In the genomic region with DNA sequence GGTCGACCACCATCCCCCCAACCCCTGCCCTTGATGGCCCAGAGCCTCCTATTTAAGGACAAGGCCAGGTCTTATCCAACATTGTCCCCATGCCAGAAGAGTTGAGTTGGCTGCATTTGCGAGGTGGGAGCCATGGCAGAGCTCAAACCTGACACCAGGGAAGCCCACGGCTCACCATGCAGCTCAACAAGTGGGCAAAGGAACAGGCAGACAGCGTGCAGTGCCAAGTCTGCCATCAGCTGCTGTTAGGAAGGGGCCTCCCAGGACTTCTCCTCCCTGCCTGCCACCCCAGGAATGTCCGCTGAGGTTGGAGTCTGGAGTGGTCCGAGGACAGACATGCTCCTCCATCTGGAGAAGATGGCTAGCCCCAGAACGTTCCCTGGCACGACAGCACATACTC, we compare ENCODE assay signal across 1 cellular context.
TF ChIP-seq lines count a peak whose summit lies in the region.

No MANE protein-coding gene starts in this region.

TF ChIP-seq in HEK293, 187 proteins besides CTCF, POLR2A, EP300 and RAD21:
- TF ChIP-seq, protein P1, sequence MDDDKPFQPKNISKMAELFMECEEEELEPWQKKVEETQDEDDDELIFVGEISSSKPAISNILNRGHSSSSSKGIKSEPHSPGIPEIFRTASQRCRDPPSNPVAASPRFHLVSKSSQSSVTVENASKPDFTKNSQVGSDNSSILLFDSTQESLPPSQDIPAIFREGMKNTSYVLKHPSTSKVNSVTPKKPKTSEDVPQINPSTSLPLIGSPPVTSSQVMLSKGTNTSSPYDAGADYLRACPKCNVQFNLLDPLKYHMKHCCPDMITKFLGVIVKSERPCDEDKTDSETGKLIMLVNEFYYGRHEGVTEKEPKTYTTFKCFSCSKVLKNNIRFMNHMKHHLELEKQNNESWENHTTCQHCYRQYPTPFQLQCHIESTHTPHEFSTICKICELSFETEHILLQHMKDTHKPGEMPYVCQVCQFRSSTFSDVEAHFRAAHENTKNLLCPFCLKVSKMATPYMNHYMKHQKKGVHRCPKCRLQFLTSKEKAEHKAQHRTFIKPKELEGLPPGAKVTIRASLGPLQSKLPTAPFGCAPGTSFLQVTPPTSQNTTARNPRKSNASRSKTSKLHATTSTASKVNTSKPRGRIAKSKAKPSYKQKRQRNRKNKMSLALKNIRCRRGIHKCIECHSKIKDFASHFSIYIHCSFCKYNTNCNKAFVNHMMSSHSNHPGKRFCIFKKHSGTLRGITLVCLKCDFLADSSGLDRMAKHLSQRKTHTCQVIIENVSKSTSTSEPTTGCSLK (tag by site-specific recombination; IDR thresholded peaks at IDR 0.05): no peak
- TF ChIP-seq, protein P2, sequence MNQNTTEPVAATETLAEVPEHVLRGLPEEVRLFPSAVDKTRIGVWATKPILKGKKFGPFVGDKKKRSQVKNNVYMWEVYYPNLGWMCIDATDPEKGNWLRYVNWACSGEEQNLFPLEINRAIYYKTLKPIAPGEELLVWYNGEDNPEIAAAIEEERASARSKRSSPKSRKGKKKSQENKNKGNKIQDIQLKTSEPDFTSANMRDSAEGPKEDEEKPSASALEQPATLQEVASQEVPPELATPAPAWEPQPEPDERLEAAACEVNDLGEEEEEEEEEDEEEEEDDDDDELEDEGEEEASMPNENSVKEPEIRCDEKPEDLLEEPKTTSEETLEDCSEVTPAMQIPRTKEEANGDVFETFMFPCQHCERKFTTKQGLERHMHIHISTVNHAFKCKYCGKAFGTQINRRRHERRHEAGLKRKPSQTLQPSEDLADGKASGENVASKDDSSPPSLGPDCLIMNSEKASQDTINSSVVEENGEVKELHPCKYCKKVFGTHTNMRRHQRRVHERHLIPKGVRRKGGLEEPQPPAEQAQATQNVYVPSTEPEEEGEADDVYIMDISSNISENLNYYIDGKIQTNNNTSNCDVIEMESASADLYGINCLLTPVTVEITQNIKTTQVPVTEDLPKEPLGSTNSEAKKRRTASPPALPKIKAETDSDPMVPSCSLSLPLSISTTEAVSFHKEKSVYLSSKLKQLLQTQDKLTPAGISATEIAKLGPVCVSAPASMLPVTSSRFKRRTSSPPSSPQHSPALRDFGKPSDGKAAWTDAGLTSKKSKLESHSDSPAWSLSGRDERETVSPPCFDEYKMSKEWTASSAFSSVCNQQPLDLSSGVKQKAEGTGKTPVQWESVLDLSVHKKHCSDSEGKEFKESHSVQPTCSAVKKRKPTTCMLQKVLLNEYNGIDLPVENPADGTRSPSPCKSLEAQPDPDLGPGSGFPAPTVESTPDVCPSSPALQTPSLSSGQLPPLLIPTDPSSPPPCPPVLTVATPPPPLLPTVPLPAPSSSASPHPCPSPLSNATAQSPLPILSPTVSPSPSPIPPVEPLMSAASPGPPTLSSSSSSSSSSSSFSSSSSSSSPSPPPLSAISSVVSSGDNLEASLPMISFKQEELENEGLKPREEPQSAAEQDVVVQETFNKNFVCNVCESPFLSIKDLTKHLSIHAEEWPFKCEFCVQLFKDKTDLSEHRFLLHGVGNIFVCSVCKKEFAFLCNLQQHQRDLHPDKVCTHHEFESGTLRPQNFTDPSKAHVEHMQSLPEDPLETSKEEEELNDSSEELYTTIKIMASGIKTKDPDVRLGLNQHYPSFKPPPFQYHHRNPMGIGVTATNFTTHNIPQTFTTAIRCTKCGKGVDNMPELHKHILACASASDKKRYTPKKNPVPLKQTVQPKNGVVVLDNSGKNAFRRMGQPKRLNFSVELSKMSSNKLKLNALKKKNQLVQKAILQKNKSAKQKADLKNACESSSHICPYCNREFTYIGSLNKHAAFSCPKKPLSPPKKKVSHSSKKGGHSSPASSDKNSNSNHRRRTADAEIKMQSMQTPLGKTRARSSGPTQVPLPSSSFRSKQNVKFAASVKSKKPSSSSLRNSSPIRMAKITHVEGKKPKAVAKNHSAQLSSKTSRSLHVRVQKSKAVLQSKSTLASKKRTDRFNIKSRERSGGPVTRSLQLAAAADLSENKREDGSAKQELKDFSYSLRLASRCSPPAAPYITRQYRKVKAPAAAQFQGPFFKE (tag by site-specific recombination; IDR thresholded peaks at IDR 0.05; ENCODE audit: borderline replicate concordance): no peak
- TF ChIP-seq ZNF2 (tag by site-specific recombination; IDR thresholded peaks at IDR 0.05): no peak
- no peak for TF ChIP-seq ZBTB1 (tag by site-specific recombination; IDR thresholded peaks at IDR 0.05)
- TF ChIP-seq ZNF23 (tag by site-specific recombination; IDR thresholded peaks at IDR 0.05; ENCODE audit: borderline replicate concordance): no peak
- no peak for TF ChIP-seq KLF10 (tag by site-specific recombination; IDR thresholded peaks at IDR 0.05)
- TF ChIP-seq ZNF214 (tag by site-specific recombination; IDR thresholded peaks at IDR 0.05; ENCODE audit: borderline replicate concordance): no peak
- no peak for TF ChIP-seq ZNF221 (tag by site-specific recombination; IDR thresholded peaks at IDR 0.05; ENCODE audit: borderline replicate concordance)
- no peak for TF ChIP-seq ZBTB48 (tag by site-specific recombination; IDR thresholded peaks at IDR 0.05)
- no peak for TF ChIP-seq ZNF146 (tag by site-specific recombination; IDR thresholded peaks at IDR 0.05)
- TF ChIP-seq, protein P3, sequence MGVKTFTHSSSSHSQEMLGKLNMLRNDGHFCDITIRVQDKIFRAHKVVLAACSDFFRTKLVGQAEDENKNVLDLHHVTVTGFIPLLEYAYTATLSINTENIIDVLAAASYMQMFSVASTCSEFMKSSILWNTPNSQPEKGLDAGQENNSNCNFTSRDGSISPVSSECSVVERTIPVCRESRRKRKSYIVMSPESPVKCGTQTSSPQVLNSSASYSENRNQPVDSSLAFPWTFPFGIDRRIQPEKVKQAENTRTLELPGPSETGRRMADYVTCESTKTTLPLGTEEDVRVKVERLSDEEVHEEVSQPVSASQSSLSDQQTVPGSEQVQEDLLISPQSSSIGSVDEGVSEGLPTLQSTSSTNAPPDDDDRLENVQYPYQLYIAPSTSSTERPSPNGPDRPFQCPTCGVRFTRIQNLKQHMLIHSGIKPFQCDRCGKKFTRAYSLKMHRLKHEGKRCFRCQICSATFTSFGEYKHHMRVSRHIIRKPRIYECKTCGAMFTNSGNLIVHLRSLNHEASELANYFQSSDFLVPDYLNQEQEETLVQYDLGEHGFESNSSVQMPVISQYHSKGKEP (tag by site-specific recombination; IDR thresholded peaks at IDR 0.05): no peak
- peak; percentile 84 for TF ChIP-seq SCRT1 (tag by site-specific recombination; IDR thresholded peaks at IDR 0.05; ENCODE audit: borderline replicate concordance)
- no peak for TF ChIP-seq ZFP69B (tag by site-specific recombination; IDR thresholded peaks at IDR 0.05)
- peak; percentile 90 for TF ChIP-seq SCRT2 (tag by site-specific recombination; IDR thresholded peaks at IDR 0.05)
